In the genomic region with DNA sequence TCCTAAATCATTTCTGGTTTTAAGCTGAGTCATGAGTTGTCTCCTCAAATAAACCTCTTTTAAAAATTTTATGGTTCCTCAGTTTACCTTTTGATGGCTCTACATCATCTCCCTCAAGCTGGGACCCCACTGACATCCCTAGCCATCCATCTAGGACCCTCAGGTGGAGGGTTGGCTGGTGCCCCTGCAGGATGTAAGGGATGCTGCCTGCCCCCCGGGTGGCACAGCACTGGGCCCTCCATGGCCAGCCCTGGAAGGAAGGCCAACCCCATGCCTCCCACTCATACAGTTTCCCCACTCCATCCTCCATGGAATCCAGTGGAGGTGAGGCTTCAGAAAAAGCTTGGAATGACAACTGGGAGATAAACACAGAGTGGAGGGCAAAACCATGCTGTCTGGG, we compare ENCODE assay signal across 21 cellular contexts.
"Had no signal": no experiment of that assay in that cellular context is flagged by ENCODE, and none has a peak within 500 bp of the region (broad histone marks: within the 10 kb centered on the region; RNA-seq: fewer than 3 reads in every experiment).

No MANE protein-coding gene starts in this region.

- H3K4me1 ChIP-seq: colonic mucosa, left ventricle myocardium inferior, spleen, suprapubic skin, tibial artery had no signal

- H3K9me3 ChIP-seq: colonic mucosa, suprapubic skin had no signal

- H3K27me3 ChIP-seq: colonic mucosa, dorsolateral prefrontal cortex, suprapubic skin, tibial artery had no signal

- DNase-seq: activated CD4-positive, alpha-beta memory T cell treated with anti-CD3 and anti-CD28 coated beads, Interleukin-2, amount 10 ng/mL, durations not matched to agents 7 days and 5 days; activated CD4-positive, alpha-beta T cell treated with anti-CD3 and anti-CD28 coated beads for 1 hour; activated CD4-positive, alpha-beta T cell treated with anti-CD3 and anti-CD28 coated beads, Interleukin-2, amount 10 ng/mL, durations not matched to agents 7 days and 5 days; activated gamma-delta T cell treated with Interleukin-2 at 50 U/mL for 16 hours; colonic mucosa; effector memory CD4-positive, alpha-beta T cell; left ventricle myocardium inferior; mammary epithelial cell; naive B cell; nucleus accumbens; right cardiac atrium; spleen; stimulated activated naive CD4-positive, alpha-beta T cell; T-helper 17 cell; T1000 had no signal

- H3K4me3 ChIP-seq: colonic mucosa, dorsolateral prefrontal cortex, left ventricle myocardium inferior, spleen, suprapubic skin, tibial artery had no signal

- H3K36me3 ChIP-seq: colonic mucosa, left ventricle myocardium inferior, spleen, suprapubic skin had no signal

- ATAC-seq: activated naive CD4-positive, alpha-beta T cell treated with anti-CD3 and anti-CD28 coated beads, Interleukin-2, amount 50 U/mL, for 72 hours; activated T-helper 17 cell treated with anti-CD3 and anti-CD28 coated beads, Interleukin-2, amount 50 U/mL, for 72 hours; right cardiac atrium; SK-N-SH treated with all-trans-retinoic acid at 6 μM for 48 hours; T-helper 17 cell had no signal

- H3K27ac ChIP-seq: colonic mucosa, dorsolateral prefrontal cortex, left ventricle myocardium inferior, spleen, suprapubic skin, tibial artery had no signal
